Comparison of ENCODE assay signal across 10 cellular contexts in the genomic region with DNA sequence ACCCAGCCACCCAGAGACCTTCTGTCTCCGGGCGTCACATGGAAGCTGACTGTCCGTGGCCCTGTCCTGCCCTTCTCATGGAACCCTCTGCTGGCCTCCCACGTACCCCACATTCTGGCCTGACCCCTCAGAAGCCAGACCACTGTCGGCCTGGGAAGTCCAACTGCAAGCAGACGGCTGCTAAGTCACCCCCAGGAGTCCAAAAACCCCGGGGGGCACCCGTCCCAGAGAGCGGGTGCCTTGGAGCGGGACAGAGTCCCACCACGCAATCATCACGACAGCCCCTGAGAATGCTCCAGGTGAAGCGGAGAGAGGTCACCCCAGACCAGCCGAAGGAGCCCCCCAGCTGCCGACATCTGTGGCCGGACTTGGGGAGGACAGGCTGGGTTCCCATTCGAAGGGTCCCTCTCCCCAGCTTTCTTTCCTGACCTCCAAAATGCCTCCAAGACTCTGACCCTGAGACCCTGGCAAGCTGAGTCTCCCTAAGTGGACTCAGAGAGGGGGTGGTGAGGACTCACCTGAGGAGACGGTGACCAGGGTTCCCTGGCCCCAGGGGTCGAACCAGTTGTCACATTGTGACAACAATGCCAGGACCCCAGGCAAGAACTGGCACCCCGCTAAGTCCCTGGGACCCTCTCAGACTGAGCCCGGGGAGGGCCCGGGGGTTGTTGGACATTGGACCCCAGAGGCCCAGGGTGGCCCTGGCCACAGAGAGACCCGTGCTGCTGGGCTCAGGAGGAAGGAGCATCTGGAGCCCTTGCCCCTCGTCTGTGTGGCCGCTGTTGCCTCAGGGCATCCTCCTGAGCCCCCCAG.
DNase-seq lines count a peak whose midpoint lies in the region; ATAC-seq and TF ChIP-seq lines count a peak whose summit lies in the region.
"Had no signal": no experiment of that assay in that cellular context is flagged by ENCODE, and none has a peak within 500 bp of the region (broad histone marks: within the 10 kb centered on the region; RNA-seq: fewer than 3 reads in every experiment).

No MANE protein-coding gene starts in this region.

- H3K4me3 ChIP-seq in upper lobe of right lung, result no peak overlapping the region

- peak; percentile 3 for DNase-seq in activated naive CD4-positive, alpha-beta T cell treated with anti-CD3 and anti-CD28 coated beads for 36 hours
- no peak for DNase-seq in activated naive CD4-positive, alpha-beta T cell treated with Interleukin-2 at 50 U/mL for 16 hours
- DNase-seq in activated B cell treated with CpG ODN at 0.5 μM for 24 hours (no peak), memory B cell (ENCODE audit: low spot score in 2 of 2) (peak in 1 of 2 donors; percentile 11), upper lobe of right lung (peak; percentile 46), NOMO-1 treated with DMSO at 0.1 percent for 48 hours (lab: John Stamatoyannopoulos, UW; ENCODE audit: unreplicated experiment) (no peak), NCI-H69 (lab: John Stamatoyannopoulos, UW) (no peak), COLO829 (ENCODE audit: low spot score) (no peak)
- DNase-seq: GDM1, NCI-H1930 had no signal

- H3K27me3 ChIP-seq in upper lobe of right lung, result peaks cover 19% of the 10 kb centered on the region

- TF ChIP-seq CTCF in activated B cell treated with CpG ODN at 0.5 μM for 24 hours (IDR thresholded peaks at IDR 0.05) (no peak), upper lobe of right lung (IDR thresholded peaks at IDR 0.05) (no peak)

- no peaks in the 10 kb centered on the region for H3K36me3 Mint-ChIP-seq in activated naive CD4-positive, alpha-beta T cell treated with anti-CD3 and anti-CD28 coated beads for 36 hours (ENCODE audit: low read depth)
- H3K36me3 Mint-ChIP-seq in activated B cell treated with CpG ODN at 0.5 μM for 24 hours (ENCODE audit: low read depth), result peaks cover 55% of the 10 kb centered on the region
- peaks cover 30% of the 10 kb centered on the region for H3K36me3 Mint-ChIP-seq in memory B cell

- POLR2A ChIA-PET in activated B cell treated with CpG ODN at 0.5 μM for 24 hours (lab: Charles Lee), result interaction anchor here (0.7 to 8.7 kb wide), 27 partner anchors 18 to 693 kb away, joined by 3 to 207 read pairs (median 10); no protein-coding TSS in a partner anchor

- peaks cover 35% of the 10 kb centered on the region for H3K27me3 Mint-ChIP-seq in activated naive CD4-positive, alpha-beta T cell treated with anti-CD3 and anti-CD28 coated beads for 36 hours (ENCODE audit: low read depth)
- H3K27me3 Mint-ChIP-seq in activated B cell treated with CpG ODN at 0.5 μM for 24 hours (no peaks in the 10 kb centered on the region), memory B cell (no peaks in the 10 kb centered on the region)

- CTCF ChIA-PET in activated naive CD4-positive, alpha-beta T cell treated with anti-CD3 and anti-CD28 coated beads for 36 hours (lab: Charles Lee), result interaction anchor here (0.6 kb wide), 1 partner anchor 81 kb away, joined by 3 read pairs; no protein-coding TSS in a partner anchor
- CTCF ChIA-PET in activated B cell treated with CpG ODN at 0.5 μM for 24 hours (lab: Charles Lee), result no interaction called here

- no peaks in the 10 kb centered on the region for H3K4me1 ChIP-seq in upper lobe of right lung

- no peak overlapping the region for H3K27ac Mint-ChIP-seq in activated naive CD4-positive, alpha-beta T cell treated with anti-CD3 and anti-CD28 coated beads for 36 hours
- H3K27ac Mint-ChIP-seq in activated B cell treated with CpG ODN at 0.5 μM for 24 hours, result peak overlapping the region; percentile 99
- peak overlapping the region; percentile 95 for H3K27ac Mint-ChIP-seq in memory B cell

- ATAC-seq in activated B cell treated with CpG ODN at 0.5 μM for 24 hours (ENCODE audit: low read depth), result no peak
- ATAC-seq in memory B cell (ENCODE audit: low read depth), result no peak
- no peak for ATAC-seq in upper lobe of right lung

- H3K36me3 ChIP-seq in upper lobe of right lung, result no peaks in the 10 kb centered on the region

- intact Hi-C loops in activated naive CD4-positive, alpha-beta T cell treated with anti-CD3 and anti-CD28 coated beads for 36 hours (cut with micrococcal nuclease), result no loop called here
- intact Hi-C loops in activated B cell treated with CpG ODN at 0.5 μM for 24 hours (cut with micrococcal nuclease) (loop anchor here (2.0 to 10.0 kb wide), 3 partner anchors 23 to 511 kb away; no protein-coding TSS in a partner anchor), upper lobe of right lung (cut with DNase I) (no loop called here)

- H3K9me3 ChIP-seq in upper lobe of right lung, result no peaks in the 10 kb centered on the region

- peaks cover 26% of the 10 kb centered on the region for H3K4me1 Mint-ChIP-seq in activated naive CD4-positive, alpha-beta T cell treated with anti-CD3 and anti-CD28 coated beads for 36 hours (ENCODE audit: low read depth)
- H3K4me1 Mint-ChIP-seq in activated B cell treated with CpG ODN at 0.5 μM for 24 hours, result peaks cover 1% of the 10 kb centered on the region
- H3K4me1 Mint-ChIP-seq in memory B cell, result no peaks in the 10 kb centered on the region

- no peak overlapping the region for H3K4me3 Mint-ChIP-seq in activated naive CD4-positive, alpha-beta T cell treated with anti-CD3 and anti-CD28 coated beads for 36 hours
- H3K4me3 Mint-ChIP-seq in activated B cell treated with CpG ODN at 0.5 μM for 24 hours (peak overlapping the region; percentile 98), memory B cell (peak overlapping the region; percentile 90)

- no peak overlapping the region for H3K27ac ChIP-seq in upper lobe of right lung

- H3K9me3 Mint-ChIP-seq in activated naive CD4-positive, alpha-beta T cell treated with anti-CD3 and anti-CD28 coated beads for 36 hours, result no peaks in the 10 kb centered on the region
- H3K9me3 Mint-ChIP-seq in activated B cell treated with CpG ODN at 0.5 μM for 24 hours (no peaks in the 10 kb centered on the region), memory B cell (no peaks in the 10 kb centered on the region)

Comparison
In these comparisons a context has a peak if more than half of its experiments do, and no peak if none do; other contexts are left out.
1. DNase-seq: peak in activated naive CD4-positive, alpha-beta T cell treated with anti-CD3 and anti-CD28 coated beads for 36 hours (single experiment) and upper lobe of right lung (single experiment); none in activated naive CD4-positive, alpha-beta T cell treated with Interleukin-2 at 50 U/mL for 16 hours (single experiment), activated B cell treated with CpG ODN at 0.5 μM for 24 hours (single experiment), NOMO-1 treated with DMSO at 0.1 percent for 48 hours (single experiment), NCI-H69 (single experiment) and COLO829 (single experiment).